14 cellular contexts compared by ENCODE assay signal in the genomic region with DNA sequence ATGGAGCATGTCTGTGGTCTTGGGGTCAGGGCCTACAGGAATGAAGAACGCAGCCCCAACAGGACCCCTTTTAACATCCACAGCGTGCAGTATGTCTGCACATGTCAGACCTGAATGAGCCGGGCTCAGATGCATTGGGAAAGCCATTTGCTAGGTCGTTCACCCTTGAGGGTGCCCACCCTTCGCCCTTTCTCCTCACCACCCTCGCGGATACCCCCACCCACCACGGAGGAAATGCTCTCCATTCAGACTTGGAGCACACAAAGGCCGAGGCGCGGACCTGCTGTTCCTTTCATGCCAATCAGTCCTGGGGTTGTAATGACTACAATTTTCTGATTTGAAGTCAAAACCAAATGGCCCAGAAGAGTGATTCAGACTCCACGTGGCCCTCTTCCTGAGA.
DNase-seq lines count a peak whose midpoint lies in the region; FAIRE-seq and TF ChIP-seq lines count a peak whose summit lies in the region.
"Had no signal": no experiment of that assay in that cellular context is flagged by ENCODE, and none has a peak within 500 bp of the region (broad histone marks: within the 10 kb centered on the region; RNA-seq: fewer than 3 reads in every experiment).

No MANE protein-coding gene starts in this region.

- no peak overlapping the region for H3K4me3 ChIP-seq in WERI-Rb-1 (ENCODE audit: low read depth, low read length)
- no peak overlapping the region for H3K4me3 ChIP-seq in thyroid gland (replicated peaks in 1 of 3)
- no peak overlapping the region for H3K4me3 ChIP-seq in dorsolateral prefrontal cortex
- H3K4me3 ChIP-seq: BLaER1 treated with 17β-estradiol and CSF1 and Interleukin-3, amounts not matched to agents 10 nM and 100 nM had no signal

- H3K27ac ChIP-seq in WERI-Rb-1 (no peak overlapping the region), thyroid gland (peak overlapping the region in 2 of 3 donors; percentile 82 to 91), dorsolateral prefrontal cortex (no peak overlapping the region)
- H3K27ac ChIP-seq: BLaER1 treated with 17β-estradiol and CSF1 and Interleukin-3, amounts not matched to agents 10 nM and 100 nM; HL-60 had no signal

- H3K9me3 ChIP-seq in WERI-Rb-1 (ENCODE audit: severe bottlenecking), result no peaks in the 10 kb centered on the region
- no peaks in the 10 kb centered on the region for H3K9me3 ChIP-seq in thyroid gland
- H3K9me3 ChIP-seq: BLaER1 treated with 17β-estradiol and CSF1 and Interleukin-3, amounts not matched to agents 10 nM and 100 nM had no signal

- FAIRE-seq in HTR-8/SVneo (lab: Jason Lieb, UNC), result peak; percentile 49
- peak; percentile 84 for FAIRE-seq in islet of Langerhans (lab: Jason Lieb, UNC)

- TF ChIP-seq POLR2A in thyroid gland (IDR thresholded peaks at IDR 0.05), result no peak

- DNase-seq in HTR-8/SVneo (ENCODE audit: insufficient read length, low spot score) (no peak), WERI-Rb-1 (peak; percentile 14), thyroid gland (no peak), NCI-H446 treated with DMSO at 0.1 percent for 48 hours (lab: John Stamatoyannopoulos, UW) (no peak), NCI-H524 treated with DMSO at 0.1 percent for 48 hours (lab: John Stamatoyannopoulos, UW) (no peak), dorsolateral prefrontal cortex (no peak)
- DNase-seq: ACHN; Calu3; CD4-positive, CD25-positive, alpha-beta regulatory T cell; DMS 273 treated with DMSO at 0.1 percent for 48 hours; H7 had no signal

- intact Hi-C loops in thyroid gland (cut with DNase I), result no loop called here
- intact Hi-C loops in dorsolateral prefrontal cortex (cut with DNase I), result no loop called here

- H3K36me3 ChIP-seq in WERI-Rb-1, result no peaks in the 10 kb centered on the region
- H3K36me3 ChIP-seq in thyroid gland, result no peaks in the 10 kb centered on the region
- H3K36me3 ChIP-seq: BLaER1 treated with 17β-estradiol and CSF1 and Interleukin-3, amounts not matched to agents 10 nM and 100 nM had no signal

- no peaks in the 10 kb centered on the region for H3K27me3 ChIP-seq in WERI-Rb-1 (ENCODE audit: insufficient read depth, low read depth, severe bottlenecking)
- no peaks in the 10 kb centered on the region for H3K27me3 ChIP-seq in thyroid gland
- peaks cover 0 to 26% (median 4%) of the 10 kb centered on the region in 45 donors for H3K27me3 ChIP-seq in dorsolateral prefrontal cortex
- H3K27me3 ChIP-seq: BLaER1 treated with 17β-estradiol and CSF1 and Interleukin-3, amounts not matched to agents 10 nM and 100 nM had no signal

- WGBS in thyroid gland, 2 donors, result 83 to 90% methylated on average over 12 of the region's 12 CpGs

- peaks cover 28 to 36% of the 10 kb centered on the region in 2 donors for H3K4me1 ChIP-seq in thyroid gland

- TF ChIP-seq CTCF in WERI-Rb-1 (IDR thresholded peaks at IDR 0.05; ENCODE audit: low read depth, low read length) (no peak), thyroid gland (IDR thresholded peaks at IDR 0.05) (no peak), dorsolateral prefrontal cortex (IDR thresholded peaks at IDR 0.05 in 54 of 56, conservative IDR thresholded peaks at IDR 0.05 in 2 of 56; ENCODE audit: low read depth in 1 of 56, partially characterized antibody in 56 of 56) (no peak)

Comparison
In these comparisons a context has a peak if more than half of its experiments do, and no peak if none do; other contexts are left out.
1. H3K27ac ChIP-seq: peak in thyroid gland (2 of 3); none in WERI-Rb-1 (single experiment) and dorsolateral prefrontal cortex (0 of 59).